ENCODE assay signal across 8 cellular contexts in the genomic region with DNA sequence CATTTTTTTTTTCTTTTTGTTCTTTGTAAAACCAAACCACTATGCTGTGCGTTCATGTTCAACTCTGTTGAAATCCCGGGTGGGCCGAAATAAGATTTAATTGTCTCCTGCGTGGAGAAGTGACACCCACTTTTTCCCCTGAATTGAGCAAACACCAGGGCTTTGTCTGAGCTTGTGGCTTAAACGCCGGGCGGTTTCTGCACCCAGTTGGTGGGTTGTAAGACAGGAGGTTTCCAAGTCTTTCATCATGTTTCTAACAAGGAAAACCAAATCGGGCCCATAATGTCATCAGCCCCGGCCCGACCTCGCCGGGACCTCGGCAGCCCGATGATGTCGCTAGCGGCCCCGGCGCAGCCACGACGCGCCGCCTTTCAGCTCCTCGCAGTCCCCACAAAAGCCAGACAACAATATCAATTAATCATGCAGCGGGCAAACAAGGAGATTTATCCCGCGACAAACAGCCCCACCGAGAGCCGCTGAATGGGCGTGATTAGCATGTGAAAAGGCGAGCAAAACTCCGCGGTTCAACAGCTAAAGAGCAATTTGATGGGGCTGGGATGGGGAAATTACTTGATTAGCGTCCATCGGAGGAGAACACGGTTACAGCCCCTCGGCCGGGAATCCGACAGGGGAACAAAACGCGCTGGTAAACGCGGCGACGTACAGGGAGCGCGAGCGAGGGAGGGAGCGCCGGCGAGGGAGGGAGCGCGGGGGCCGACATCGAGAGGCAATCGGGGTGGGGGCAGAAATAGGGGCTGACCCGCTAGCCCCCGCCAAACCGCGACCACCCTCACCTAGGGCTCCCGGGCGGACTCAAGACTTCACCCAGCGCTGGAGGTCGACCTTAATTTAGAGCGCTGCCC. TPM values are rescaled to one million over a fixed set of nuclear protein-coding genes. Genes with fewer than 3 reads are reported as not detected.
A peak's percentile ranks its signal among the peaks of the same experiment; 100 is the strongest.
DNase-seq lines count a peak whose midpoint lies in the region; ATAC-seq, FAIRE-seq and TF ChIP-seq lines count a peak whose summit lies in the region.

No MANE protein-coding gene starts in this region.

- DNase-seq in GM12865 (ENCODE audit: low read depth) (peak; percentile 13), NCI-H1930 (lab: John Stamatoyannopoulos, UW) (peak; percentile 28 to 79), right lobe of liver (peak in 1 of 3 donors; percentile 20), suprapubic skin (ENCODE audit: low spot score in 2 of 2) (no peak), frontal cortex (ENCODE audit: low spot score in 2 of 2) (no peak), activated gamma-delta T cell treated with Interleukin-2 at 50 U/mL for 16 hours (no peak)
- DNase-seq in activated naive CD8-positive, alpha-beta T cell treated with anti-CD3 and anti-CD28 coated beads for 36 hours = peak; percentile 43

- peaks cover 92% of the 10 kb centered on the region for H3K27me3 Mint-ChIP-seq in activated naive CD8-positive, alpha-beta T cell treated with anti-CD3 and anti-CD28 coated beads for 36 hours

- no peak for TF ChIP-seq EP300 in suprapubic skin (IDR thresholded peaks at IDR 0.05)

- WGBS in right lobe of liver (ENCODE audit: insufficient coverage, low coverage, low lambda C conversion rate, missing lambda C conversion rate) = 8% methylated on average over 47 of the region's 64 CpGs
- WGBS in suprapubic skin = 6% methylated on average over 57 of the region's 64 CpGs

- H3K9me3 Mint-ChIP-seq in activated naive CD8-positive, alpha-beta T cell treated with anti-CD3 and anti-CD28 coated beads for 36 hours = no peaks in the 10 kb centered on the region

- TF ChIP-seq CTCF in GM12865 (IDR thresholded peaks at IDR 0.05; ENCODE audit: insufficient read depth, low read depth, low read length, missing control alignments) (no peak), right lobe of liver (IDR thresholded peaks at IDR 0.05) (no peak), suprapubic skin (IDR thresholded peaks at IDR 0.05) (no peak)

- no peak for TF ChIP-seq POLR2A in right lobe of liver (IDR thresholded peaks at IDR 0.05)
- no peak for TF ChIP-seq POLR2A in suprapubic skin (IDR thresholded peaks at IDR 0.05)

- FAIRE-seq in frontal cortex (lab: Jason Lieb, UNC) = no peak

- intact Hi-C loops in right lobe of liver (cut with DNase I) = no loop called here

- H3K36me3 ChIP-seq in right lobe of liver = no peaks in the 10 kb centered on the region
- H3K36me3 ChIP-seq in suprapubic skin = no peaks in the 10 kb centered on the region

- peaks cover 35% of the 10 kb centered on the region for H3K4me1 Mint-ChIP-seq in activated naive CD8-positive, alpha-beta T cell treated with anti-CD3 and anti-CD28 coated beads for 36 hours

- no peaks in the 10 kb centered on the region for H3K36me3 Mint-ChIP-seq in activated naive CD8-positive, alpha-beta T cell treated with anti-CD3 and anti-CD28 coated beads for 36 hours

- ATAC-seq in right lobe of liver (peak in 1 of 4 donors; percentile 2), GM21619 (IDR thresholded peaks at IDR 0.05; ENCODE audit: unreplicated experiment) (no peak)

- H3K27ac ChIP-seq in right lobe of liver (no peak overlapping the region), suprapubic skin (peak overlapping the region; percentile 6)

- H3K4me3 ChIP-seq in GM12865 (ENCODE audit: low read depth, low read length) (peak overlapping the region; percentile 65), right lobe of liver (peak overlapping the region; percentile 29 to 45 (median 34)), suprapubic skin (peak overlapping the region; percentile 48)

- no peaks in the 10 kb centered on the region for H3K9me3 ChIP-seq in right lobe of liver
- no peaks in the 10 kb centered on the region for H3K9me3 ChIP-seq in suprapubic skin

- H3K4me3 Mint-ChIP-seq in activated naive CD8-positive, alpha-beta T cell treated with anti-CD3 and anti-CD28 coated beads for 36 hours = peak overlapping the region; percentile 81

- peak overlapping the region; percentile 90 for H3K27ac Mint-ChIP-seq in activated naive CD8-positive, alpha-beta T cell treated with anti-CD3 and anti-CD28 coated beads for 36 hours

- H3K27me3 ChIP-seq in right lobe of liver = peaks cover 5 to 27% of the 10 kb centered on the region in 2 donors
- peaks cover 78% of the 10 kb centered on the region for H3K27me3 ChIP-seq in suprapubic skin

- H3K4me1 ChIP-seq in right lobe of liver = peaks cover 0 to 25% (median 5%) of the 10 kb centered on the region in 4 donors
- peaks cover 53% of the 10 kb centered on the region for H3K4me1 ChIP-seq in suprapubic skin

RNA-seq across cellular contexts. Expression of gene LINC00237, which starts 5.3 kb away (rescaled TPM):
- total RNA-seq in activated naive CD8-positive, alpha-beta T cell treated with anti-CD3 and anti-CD28 coated beads for 36 hours = not detected
- total RNA-seq in right lobe of liver (not detected), suprapubic skin (under 1 TPM in 1 of 4 donors, not detected in 3; 0.83 TPM), frontal cortex (0.82 TPM)

RNA-seq across cellular contexts. Expression of gene KIZ, which starts 25.1 kb away (rescaled TPM):
- 10 to 100 TPM in 1 of 2 experiments, 1 to 10 TPM in 1; 9.6 to 15.7 TPM for total RNA-seq in activated naive CD8-positive, alpha-beta T cell treated with anti-CD3 and anti-CD28 coated beads for 36 hours
- 10 to 100 TPM in 1 of 6 experiments, 1 to 10 TPM in 5; 5.1 to 11.5 (median 7.4) TPM for total RNA-seq in right lobe of liver
- total RNA-seq in suprapubic skin = 10 to 100 TPM; 14.7 to 43.0 (median 34.0) TPM
- total RNA-seq in frontal cortex = 6.9 TPM

Comparison
In these comparisons a context has a peak if more than half of its experiments do, and no peak if none do; other contexts are left out.
1. DNase-seq: peak in GM12865 (single experiment), NCI-H1930 (2 of 2) and activated naive CD8-positive, alpha-beta T cell treated with anti-CD3 and anti-CD28 coated beads for 36 hours (single experiment); none in suprapubic skin (0 of 2), frontal cortex (0 of 2) and activated gamma-delta T cell treated with Interleukin-2 at 50 U/mL for 16 hours (single experiment).
2. Peak in every context shown above with its lines, with median percentiles within 50 percentile points of each other: H3K4me3 ChIP-seq.